Comparison of ENCODE assay signal across 8 cellular contexts in genomic region chr1:16175610-16176553, GRCh38. TPM values are rescaled to one million over a fixed set of nuclear protein-coding genes. Genes with fewer than 3 reads are reported as not detected.
DNase-seq lines count a peak whose midpoint lies in the region; ATAC-seq and TF ChIP-seq lines count a peak whose summit lies in the region.

No MANE protein-coding gene starts in this region.

- H3K4me1 ChIP-seq in breast epithelium (peaks cover 16 to 43% of the 10 kb centered on the region in 2 donors), subcutaneous abdominal adipose tissue (ENCODE audit: control insufficient read depth in 5 of 5, insufficient read depth in 5 of 5, low read length in 5 of 5) (peaks cover under 1 to 59% (median 43%) of the 10 kb centered on the region in 5 donors)

- no peak for ATAC-seq in HG03039 (IDR thresholded peaks at IDR 0.05; ENCODE audit: unreplicated experiment)

- H3K4me3 ChIP-seq in breast epithelium (no peak overlapping the region), subcutaneous abdominal adipose tissue (ENCODE audit: low read depth in 1 of 5, low read length in 5 of 5) (peak overlapping the region in 2 of 5 donors; percentile 34 to 42)

- no peaks in the 10 kb centered on the region for H3K36me3 Mint-ChIP-seq in T-helper 1 cell treated with Interleukin-12 subunit alpha and Interleukin-12 subunit beta and Interleukin-4 antibody, amounts not matched to agents 30 μg/mL and 1 μg/mL, for 36 hours (ENCODE audit: low read depth)

- H3K4me1 Mint-ChIP-seq in T-helper 1 cell treated with Interleukin-12 subunit alpha and Interleukin-12 subunit beta and Interleukin-4 antibody, amounts not matched to agents 30 μg/mL and 1 μg/mL, for 36 hours (ENCODE audit: low read depth), result no peaks in the 10 kb centered on the region

- H3K27ac ChIP-seq in breast epithelium, result peak overlapping the region; percentile 95 to 96
- peak overlapping the region; percentile 87 for H3K27ac ChIP-seq in subcutaneous abdominal adipose tissue (ENCODE audit: low read depth, low read length)

- no peak overlapping the region for H3K4me3 Mint-ChIP-seq in T-helper 1 cell treated with Interleukin-12 subunit alpha and Interleukin-12 subunit beta and Interleukin-4 antibody, amounts not matched to agents 30 μg/mL and 1 μg/mL, for 36 hours

- DNase-seq in T-helper 1 cell (no peak), breast epithelium (ENCODE audit: low spot score in 2 of 2) (peak in 1 of 2 donors; percentile 86), kidney tubule cell (ENCODE audit: low spot score) (peak; percentile 84), activated T-cell treated with anti-CD3 and anti-CD28 coated beads for 4 hours (no peak)
- no peak for DNase-seq in activated T-cell treated with anti-CD3 and anti-CD28 coated beads, Interleukin-2, amount 50 U/mL, for 48 hours

- no peak for TF ChIP-seq POLR2A in breast epithelium (IDR thresholded peaks at IDR 0.05)

- intact Hi-C loops in breast epithelium (cut with DNase I; ENCODE audit: low total_unique reads), result no loop called here

- no peak for TF ChIP-seq CTCF in breast epithelium (IDR thresholded peaks at IDR 0.05)

- no peaks in the 10 kb centered on the region for H3K9me3 ChIP-seq in breast epithelium
- no peaks in the 10 kb centered on the region for H3K9me3 ChIP-seq in subcutaneous abdominal adipose tissue (ENCODE audit: control insufficient read depth in 5 of 5, low read length in 5 of 5)

- H3K27ac Mint-ChIP-seq in T-helper 1 cell treated with Interleukin-12 subunit alpha and Interleukin-12 subunit beta and Interleukin-4 antibody, amounts not matched to agents 30 μg/mL and 1 μg/mL, for 36 hours, result peak overlapping the region; percentile 3

- no peaks in the 10 kb centered on the region for H3K9me3 Mint-ChIP-seq in T-helper 1 cell treated with Interleukin-12 subunit alpha and Interleukin-12 subunit beta and Interleukin-4 antibody, amounts not matched to agents 30 μg/mL and 1 μg/mL, for 36 hours

- peaks cover 4% of the 10 kb centered on the region for H3K27me3 Mint-ChIP-seq in T-helper 1 cell treated with Interleukin-12 subunit alpha and Interleukin-12 subunit beta and Interleukin-4 antibody, amounts not matched to agents 30 μg/mL and 1 μg/mL, for 36 hours (ENCODE audit: low read depth)

- no peaks in the 10 kb centered on the region for H3K27me3 ChIP-seq in breast epithelium
- H3K27me3 ChIP-seq in subcutaneous abdominal adipose tissue (ENCODE audit: control insufficient read depth in 5 of 5, insufficient read depth in 4 of 5, low read length in 5 of 5), result no peaks in the 10 kb centered on the region

- H3K36me3 ChIP-seq in breast epithelium, result no peaks in the 10 kb centered on the region
- H3K36me3 ChIP-seq in subcutaneous abdominal adipose tissue (ENCODE audit: control insufficient read depth in 5 of 5, insufficient read depth in 5 of 5, low read length in 5 of 5), result no peaks in the 10 kb centered on the region

- H3K9ac ChIP-seq in subcutaneous abdominal adipose tissue (ENCODE audit: low read length in 5 of 5), result peak overlapping the region in 4 of 5 donors; percentile 41 to 69 (median 52)

RNA-seq across cellular contexts. Expression of gene EPHA2, which starts 20.0 kb away (rescaled TPM):
- total RNA-seq in breast epithelium, result 10 to 100 TPM in 2 of 3 donors, 1 to 10 TPM in 1; 5.8 to 18.4 (median 16.7) TPM

RNA-seq across cellular contexts. Expression of gene ARHGEF19, which starts 36.6 kb away (rescaled TPM):
- total RNA-seq in breast epithelium, result 10 to 100 TPM in 2 of 3 donors, 1 to 10 TPM in 1; 7.5 to 18.0 (median 12.9) TPM
